In genomic region chr6:143449731-143450452, GRCh38 we compare ENCODE assay signal across 8 cellular contexts.
DNase-seq lines count a peak whose midpoint lies in the region; ATAC-seq and TF ChIP-seq lines count a peak whose summit lies in the region.

No MANE protein-coding gene starts in this region.

- H3K36me3 ChIP-seq in KMS-11 (ENCODE audit: insufficient read depth) (no peaks in the 10 kb centered on the region), endocrine pancreas (ENCODE audit: control insufficient read depth, insufficient read depth, low read length) (no peaks in the 10 kb centered on the region), mucosa of rectum (ENCODE audit: control insufficient read depth in 2 of 2, insufficient read depth in 2 of 2, low read length in 2 of 2) (peaks cover 0 to 2% of the 10 kb centered on the region in 2 donors), tibial artery (no peaks in the 10 kb centered on the region)

- peak overlapping the region; percentile 83 for H2AFZ ChIP-seq in KMS-11 (ENCODE audit: low read depth)

- TF ChIP-seq CTCF in KMS-11 (conservative IDR thresholded peaks at IDR 0.05; ENCODE audit: low read depth, low read length) (no peak), tibial artery (IDR thresholded peaks at IDR 0.05) (no peak)

- H3K4me3 ChIP-seq in KMS-11 (IDR thresholded peaks at IDR 0.05; ENCODE audit: insufficient read depth, low read depth, low read length) (no peak overlapping the region), endocrine pancreas (ENCODE audit: control insufficient read depth, insufficient read depth, low read length) (peak overlapping the region; percentile 95), mucosa of rectum (ENCODE audit: low read length in 2 of 2) (peak overlapping the region; percentile 88 to 95), tibial artery (peak overlapping the region; percentile 64 to 68)

- H3K4me1 ChIP-seq in KMS-11 (ENCODE audit: low read depth, poor library complexity, severe bottlenecking) (peaks cover 25% of the 10 kb centered on the region), endocrine pancreas (ENCODE audit: control insufficient read depth, insufficient read depth, low read length) (peaks cover 13% of the 10 kb centered on the region), mucosa of rectum (ENCODE audit: control insufficient read depth in 2 of 2, insufficient read depth in 2 of 2, low read length in 2 of 2) (peaks cover 8 to 13% of the 10 kb centered on the region in 2 donors), tibial artery (peaks cover 0 to 29% (median 12%) of the 10 kb centered on the region in 4 donors)

- H3K27ac ChIP-seq in KMS-11 (peak overlapping the region; percentile 91), mucosa of rectum (ENCODE audit: low read depth in 2 of 2, low read length in 2 of 2) (peak overlapping the region; percentile 46 to 78), tibial artery (peak overlapping the region; percentile 69 to 72)

- H3K79me2 ChIP-seq in KMS-11 (ENCODE audit: insufficient read depth, low read depth), result peaks cover 39% of the 10 kb centered on the region

- peak; percentile 10 for ATAC-seq in GM21576 (IDR thresholded peaks at IDR 0.05; ENCODE audit: unreplicated experiment)

- no peaks in the 10 kb centered on the region for H4K20me1 ChIP-seq in KMS-11 (ENCODE audit: insufficient read depth)

- H3K27me3 ChIP-seq in KMS-11 (ENCODE audit: insufficient read depth, low read depth) (no peaks in the 10 kb centered on the region), endocrine pancreas (ENCODE audit: control insufficient read depth, insufficient read depth, low read length) (no peaks in the 10 kb centered on the region), mucosa of rectum (ENCODE audit: control insufficient read depth in 2 of 2, insufficient read depth in 2 of 2, low read length in 2 of 2) (no peaks in the 10 kb centered on the region), tibial artery (no peaks in the 10 kb centered on the region)

- peak overlapping the region; percentile 95 for H3K9ac ChIP-seq in KMS-11
- peak overlapping the region; percentile 89 for H3K9ac ChIP-seq in endocrine pancreas (ENCODE audit: control insufficient read depth, insufficient read depth, low read length)
- peak overlapping the region; percentile 65 to 87 for H3K9ac ChIP-seq in mucosa of rectum (ENCODE audit: low read depth in 1 of 2, low read length in 2 of 2)

- DNase-seq in EH (ENCODE audit: low read depth) (peak; percentile 4), tibial artery (peak in 1 of 2 donors; percentile 22), AG08396 (ENCODE audit: low spot score) (no peak)
- peak; percentile 35 for DNase-seq in activated CD4-positive, alpha-beta T cell treated with anti-CD3 and anti-CD28 coated beads for 48 hours

- H3K4me2 ChIP-seq in KMS-11, result peak overlapping the region; percentile 83

- intact Hi-C loops in tibial artery (cut with DNase I; ENCODE audit: low total_unique reads), result no loop called here

- H3K9me3 ChIP-seq in endocrine pancreas (ENCODE audit: control insufficient read depth, low read length) (no peaks in the 10 kb centered on the region), mucosa of rectum (ENCODE audit: control insufficient read depth in 2 of 2, low read length in 2 of 2) (no peaks in the 10 kb centered on the region), tibial artery (no peaks in the 10 kb centered on the region)
